Comparison of ENCODE assay signal across 1 cellular context in genomic region chr18:13474336-13474735, GRCh38.
TF ChIP-seq lines count a peak whose summit lies in the region.

No MANE protein-coding gene starts in this region.

TF ChIP-seq in H1, 55 proteins besides CTCF, POLR2A, EP300 and RAD21:
- TF ChIP-seq ZNF274 (IDR thresholded peaks at IDR 0.05; ENCODE audit: borderline replicate concordance, extremely low read depth, low read length) (no peak), YY1 (IDR thresholded peaks at IDR 0.05; ENCODE audit: low read depth, low read length) (no peak), RFX5 (IDR thresholded peaks at IDR 0.05; ENCODE audit: borderline replicate concordance, low read depth, low read length) (no peak), NANOG (IDR thresholded peaks at IDR 0.05; ENCODE audit: insufficient read depth, low read depth, low read length, poor library complexity, severe bottlenecking) (no peak), TAF7 (optimal IDR thresholded peaks at IDR 0.05; ENCODE audit: borderline replicate concordance, low read depth, low read length) (no peak), SP4 (IDR thresholded peaks at IDR 0.05; ENCODE audit: low read length) (no peak), KDM1A (IDR thresholded peaks at IDR 0.05; ENCODE audit: borderline replicate concordance, low read length) (no peak), BCL11A (IDR thresholded peaks at IDR 0.05; ENCODE audit: low read depth in 2 of 2, low read length in 2 of 2) (no peak), CEBPB (IDR thresholded peaks at IDR 0.05; ENCODE audit: low read depth, low read length) (no peak), TEAD4 (IDR thresholded peaks at IDR 0.05; ENCODE audit: low read depth, low read length) (no peak), ATF2 (IDR thresholded peaks at IDR 0.05; ENCODE audit: low read length) (no peak), ASH2L (IDR thresholded peaks at IDR 0.05; ENCODE audit: low read length) (no peak), JUND (IDR thresholded peaks at IDR 0.05; ENCODE audit: low read length) (no peak), CHD7 (IDR thresholded peaks at IDR 0.05; ENCODE audit: insufficient replicate concordance, low read length) (no peak), CHD2 (IDR thresholded peaks at IDR 0.05; ENCODE audit: low read length) (no peak), ATF3 (IDR thresholded peaks at IDR 0.05; ENCODE audit: insufficient read depth, low read depth, low read length) (no peak), BRCA1 (IDR thresholded peaks at IDR 0.05; ENCODE audit: low read depth, low read length) (no peak), EZH2 (IDR thresholded peaks at IDR 0.05; ENCODE audit: low read depth, low read length, severe bottlenecking) (no peak)
- TF ChIP-seq, protein P1, sequence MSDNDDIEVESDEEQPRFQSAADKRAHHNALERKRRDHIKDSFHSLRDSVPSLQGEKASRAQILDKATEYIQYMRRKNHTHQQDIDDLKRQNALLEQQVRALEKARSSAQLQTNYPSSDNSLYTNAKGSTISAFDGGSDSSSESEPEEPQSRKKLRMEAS (IDR thresholded peaks at IDR 0.05): no peak
TF ChIP-seq in H1: peak in this region for 0.
